ENCODE assay signal across 11 cellular contexts in genomic region chr5:89043676-89044075, GRCh38.
DNase-seq lines count a peak whose midpoint lies in the region; ATAC-seq, FAIRE-seq and TF ChIP-seq lines count a peak whose summit lies in the region.
"Had no signal": no experiment of that assay in that cellular context is flagged by ENCODE, and none has a peak within 500 bp of the region (broad histone marks: within the 10 kb centered on the region; RNA-seq: fewer than 3 reads in every experiment).

No MANE protein-coding gene starts in this region.

- no peaks in the 10 kb centered on the region for H4K20me1 ChIP-seq in GM12878 (ENCODE audit: control insufficient read depth, insufficient read depth)

- H3K36me3 ChIP-seq in GM12878 (ENCODE audit: control insufficient read depth in 2 of 2, insufficient read depth in 2 of 2, low read length in 1 of 2) = no peaks in the 10 kb centered on the region
- no peaks in the 10 kb centered on the region for H3K36me3 ChIP-seq in Peyer's patch
- H3K36me3 ChIP-seq: gastroesophageal sphincter had no signal

- H3K9me3 ChIP-seq in GM12878 (replicated peaks; ENCODE audit: control insufficient read depth, insufficient read depth, low read length) (no peaks in the 10 kb centered on the region), Peyer's patch (no peaks in the 10 kb centered on the region)
- H3K9me3 ChIP-seq: gastroesophageal sphincter had no signal

- H2AFZ ChIP-seq in GM12878 (ENCODE audit: control insufficient read depth, low read depth, low read length) = peak overlapping the region; percentile 15; the same call in 1 of the 2 replicates

- ATAC-seq in HG03342 (IDR thresholded peaks at IDR 0.05; ENCODE audit: unreplicated experiment) (peak; percentile 65), GM12878 (peak; percentile 66), GM19351 (IDR thresholded peaks at IDR 0.05; ENCODE audit: unreplicated experiment) (no peak)
- ATAC-seq: gastroesophageal sphincter had no signal

- no peak for TF ChIP-seq RAD21 in GM12878 (IDR thresholded peaks at IDR 0.05; ENCODE audit: insufficient read depth, low read depth, low read length)

- SMC1A ChIA-PET in GM12878 (lab: Charles Lee; ENCODE audit: uncharacterized antibody, unreplicated experiment) = interaction anchor here (0.6 to 2.2 kb wide), 14 partner anchors 10 to 964 kb away, joined by 3 to 14 read pairs (median 4); no protein-coding TSS in a partner anchor

- no peak overlapping the region for H3K4me3 ChIP-seq in GM12878
- H3K4me3 ChIP-seq in Peyer's patch = no peak overlapping the region
- H3K4me3 ChIP-seq: gastroesophageal sphincter had no signal

- intact Hi-C loops in GM12878 (cut with micrococcal nuclease; ENCODE audit: unreplicated experiment) = no loop called here

- no peak for TF ChIP-seq POLR2A in GM12878 (IDR thresholded peaks at IDR 0.05; ENCODE audit: low read depth, low read length)
- no peak for TF ChIP-seq POLR2A in Peyer's patch (IDR thresholded peaks at IDR 0.05)

- peak; percentile 14 for DNase-seq in GM10266 (ENCODE audit: extremely low spot score)
- DNase-seq in GM20000 (ENCODE audit: low spot score) = peak; percentile 9
- DNase-seq in GM12878 (ENCODE audit: low read depth, low spot score) = no peak
- no peak for DNase-seq in COLO668 (lab: John Stamatoyannopoulos, UW; ENCODE audit: unreplicated experiment)
- no peak for DNase-seq in activated effector memory CD4-positive, alpha-beta T cell treated with anti-CD3 and anti-CD28 coated beads, Interleukin-2, amount 50 U/mL, for 16 hours
- DNase-seq in Peyer's patch = no peak
- DNase-seq: activated CD4-positive, alpha-beta T cell treated with anti-CD3 and anti-CD28 coated beads, Interleukin-2, amount 10 ng/mL, durations not matched to agents 7 days and 5 days; C1 segment of cervical spinal cord had no signal

- TF ChIP-seq EP300 in GM12878 (IDR thresholded peaks at IDR 0.05; ENCODE audit: borderline replicate concordance in 1 of 2, control insufficient read depth in 1 of 2, low read depth in 2 of 2, low read length in 2 of 2) = no peak

- WGBS in GM12878 (ENCODE audit: insufficient coverage, insufficient replicate concordance, low lambda C conversion rate, missing lambda C conversion rate) = 0% methylated on average over 1 of the region's 1 CpG

- no TSS peak for BruUV-seq in GM12878 (replicated peaks; lab: Mats Ljungman, UMichigan)

- in situ Hi-C loops in GM12878 (cut with MboI) = no loop called here

- H3K9ac ChIP-seq in GM12878 (ENCODE audit: control insufficient read depth, insufficient read depth, low read length) = no peak overlapping the region

- H3K27me3 ChIP-seq in GM12878 (replicated peaks in 1 of 2; ENCODE audit: control insufficient read depth in 2 of 2, insufficient read depth in 2 of 2, low read length in 1 of 2) (no peaks in the 10 kb centered on the region), Peyer's patch (no peaks in the 10 kb centered on the region)
- H3K27me3 ChIP-seq: gastroesophageal sphincter had no signal

- no peak overlapping the region for H3K27ac ChIP-seq in GM12878 (ENCODE audit: control insufficient read depth, insufficient read depth)
- no peak overlapping the region for H3K27ac ChIP-seq in Peyer's patch
- H3K27ac ChIP-seq: gastroesophageal sphincter had no signal

- no peaks in the 10 kb centered on the region for H3K4me1 ChIP-seq in GM12878 (ENCODE audit: control insufficient read depth, insufficient read depth, low read length)
- H3K4me1 ChIP-seq in Peyer's patch = no peaks in the 10 kb centered on the region

- no peaks in the 10 kb centered on the region for H3K79me2 ChIP-seq in GM12878 (ENCODE audit: control insufficient read depth, insufficient read depth, low read length)

- no peak for FAIRE-seq in GM12878 (lab: Jason Lieb, UNC)

- RAD21 ChIA-PET in GM12878 (lab: Charles Lee; ENCODE audit: unreplicated experiment) = interaction anchor here (0.6 to 1.2 kb wide), 5 partner anchors 27 to 300 kb away, joined by 3 read pairs; no protein-coding TSS in a partner anchor

- no peak overlapping the region for H3K4me2 ChIP-seq in GM12878 (ENCODE audit: control insufficient read depth, insufficient read depth)

- TF ChIP-seq CTCF in GM10266 (IDR thresholded peaks at IDR 0.05; ENCODE audit: control insufficient read depth, insufficient read depth, low read depth, missing control alignments) (no peak), GM20000 (IDR thresholded peaks at IDR 0.05; ENCODE audit: extremely low read depth, missing control alignments) (no peak), GM12878 (IDR thresholded peaks at IDR 0.05 in 2 of 3, conservative IDR thresholded peaks at IDR 0.05 in 1 of 3; ENCODE audit: control insufficient read depth in 2 of 3, extremely low read depth in 1 of 3, insufficient read depth in 1 of 3, low read depth in 3 of 3, low read length in 3 of 3) (no peak), Peyer's patch (IDR thresholded peaks at IDR 0.05) (no peak)

- POLR2A ChIA-PET in GM12878 (lab: Charles Lee) = interaction anchor here (0.6 kb wide), 1 partner anchor 19 kb away, joined by 3 read pairs; no protein-coding TSS in a partner anchor

- CTCF ChIA-PET in GM12878 (lab: Yijun Ruan, JAX) = interaction anchor here (0.9 to 1.6 kb wide), 5 partner anchors 10 to 316 kb away, joined by 3 to 5 read pairs (median 4); no protein-coding TSS in a partner anchor

TF ChIP-seq in GM12878, 131 proteins besides CTCF, POLR2A, EP300 and RAD21:
- TF ChIP-seq RUNX3 (IDR thresholded peaks at IDR 0.05; ENCODE audit: low read length) (peak; percentile 55), SREBF2 (IDR thresholded peaks at IDR 0.05; ENCODE audit: low read length) (no peak)

Comparison
In these comparisons a context has a peak if more than half of its experiments do, and no peak if none do; other contexts are left out.
1. DNase-seq: peak in GM10266 (single experiment) and GM20000 (single experiment); none in GM12878 (single experiment), COLO668 (single experiment), activated effector memory CD4-positive, alpha-beta T cell treated with anti-CD3 and anti-CD28 coated beads, Interleukin-2, amount 50 U/mL, for 16 hours (single experiment) and Peyer's patch (0 of 3).